Comparison of ENCODE assay signal across 8 cellular contexts in genomic region chr9:93003552-93004407, GRCh38.
DNase-seq lines count a peak whose midpoint lies in the region; ATAC-seq and TF ChIP-seq lines count a peak whose summit lies in the region.

No MANE protein-coding gene starts in this region.

- H3F3A ChIP-seq in SU-DHL-6 (ENCODE audit: insufficient read depth): no peaks in the 10 kb centered on the region

- H3K4me2 ChIP-seq in KMS-11: no peak overlapping the region
- H3K4me2 ChIP-seq in SU-DHL-6 (ENCODE audit: low read depth, low read length, poor library complexity, severe bottlenecking): no peak overlapping the region

- CTCF ChIA-PET in GM10248 (lab: Yijun Ruan, JAX): interaction anchor here (0.8 to 5.9 kb wide), 28 partner anchors 10 to 563 kb away, joined by 3 to 59 read pairs (median 4); partner anchors contain the start of gene NINJ1

- no peaks in the 10 kb centered on the region for H3K9me3 ChIP-seq in SU-DHL-6 (ENCODE audit: insufficient read depth, low read length)
- peaks cover 3% of the 10 kb centered on the region for H3K9me3 ChIP-seq in adipocyte (ENCODE audit: control insufficient read depth, low read length)

- DNase-seq in GM10248 (ENCODE audit: extremely low spot score) (peak; percentile 82), adipocyte (ENCODE audit: low read depth) (peak; percentile 59), iPS DF 19.7 (ENCODE audit: low read depth, low spot score) (peak; percentile 45), NCI-H1930 (lab: John Stamatoyannopoulos, UW) (no peak)
- DNase-seq in stimulated activated CD4-positive, alpha-beta T cell treated with anti-CD3 and anti-CD28 coated beads, Interleukin-15, amount 100 ng/mL, for 1 hour (ENCODE audit: low read depth in 1 of 2, low spot score in 1 of 2): peak; percentile 38 to 49

- H3K27me3 ChIP-seq in KMS-11 (ENCODE audit: insufficient read depth, low read depth) (no peaks in the 10 kb centered on the region), SU-DHL-6 (ENCODE audit: low read length) (no peaks in the 10 kb centered on the region), adipocyte (replicated peaks; ENCODE audit: control insufficient read depth, insufficient read depth, low read length) (peaks cover 29% of the 10 kb centered on the region)

- ATAC-seq in GM21723 (IDR thresholded peaks at IDR 0.05; ENCODE audit: unreplicated experiment): no peak

- no peaks in the 10 kb centered on the region for H4K20me1 ChIP-seq in KMS-11 (ENCODE audit: insufficient read depth)
- peaks cover 6% of the 10 kb centered on the region; the same call in 1 of the 2 replicates for H4K20me1 ChIP-seq in SU-DHL-6 (ENCODE audit: low read depth, low read length)

- TF ChIP-seq CTCF in GM10248 (IDR thresholded peaks at IDR 0.05; ENCODE audit: control extremely low read depth, extremely low read depth, low read depth, missing control alignments) (peak; percentile 59), KMS-11 (conservative IDR thresholded peaks at IDR 0.05; ENCODE audit: low read depth, low read length) (peak; percentile 82), SU-DHL-6 (IDR thresholded peaks at IDR 0.05; ENCODE audit: insufficient read depth, low read length, poor library complexity, severe bottlenecking) (peak; percentile 55)

- H3K27ac ChIP-seq in KMS-11 (no peak overlapping the region), SU-DHL-6 (ENCODE audit: low read depth, low read length) (no peak overlapping the region)

- POLR2A ChIA-PET in GM10248 (lab: Yijun Ruan, JAX): interaction anchor here (0.5 kb wide), 1 partner anchor 51 kb away, joined by 3 read pairs; no protein-coding TSS in a partner anchor

- H3K4me3 ChIP-seq in KMS-11 (IDR thresholded peaks at IDR 0.05; ENCODE audit: insufficient read depth, low read depth, low read length) (no peak overlapping the region), SU-DHL-6 (ENCODE audit: insufficient read depth, low read length, poor library complexity, severe bottlenecking) (no peak overlapping the region), adipocyte (ENCODE audit: low read length) (no peak overlapping the region)

- H3K36me3 ChIP-seq in KMS-11 (ENCODE audit: insufficient read depth): 0 out of 2 replicates have a peak, but pooled peaks cover 5% of the 10 kb centered on the region
- no peaks in the 10 kb centered on the region for H3K36me3 ChIP-seq in SU-DHL-6 (ENCODE audit: low read length)
- H3K36me3 ChIP-seq in adipocyte (ENCODE audit: control insufficient read depth, insufficient read depth, low read length, severe bottlenecking): no peaks in the 10 kb centered on the region

- H2AFZ ChIP-seq in KMS-11 (ENCODE audit: low read depth) (no peak overlapping the region), SU-DHL-6 (ENCODE audit: low read depth, low read length, severe bottlenecking) (no peak overlapping the region)

- H3K9me2 ChIP-seq in SU-DHL-6 (replicated peaks; ENCODE audit: insufficient read depth, low read length): no peaks in the 10 kb centered on the region

- H3K9ac ChIP-seq in KMS-11 (no peak overlapping the region), SU-DHL-6 (ENCODE audit: low read length) (no peak overlapping the region), adipocyte (ENCODE audit: low read length) (no peak overlapping the region)

- H3K4me1 ChIP-seq in KMS-11 (ENCODE audit: low read depth, poor library complexity, severe bottlenecking) (no peaks in the 10 kb centered on the region), adipocyte (ENCODE audit: control insufficient read depth, insufficient read depth, low read length) (no peaks in the 10 kb centered on the region)

- H3K79me2 ChIP-seq in KMS-11 (ENCODE audit: insufficient read depth, low read depth) (no peaks in the 10 kb centered on the region), SU-DHL-6 (ENCODE audit: insufficient read depth, low read length) (no peaks in the 10 kb centered on the region)

Comparison
In these comparisons a context has a peak if more than half of its experiments do, and no peak if none do; other contexts are left out.
1. DNase-seq: peak in GM10248 (single experiment), adipocyte (single experiment), iPS DF 19.7 (single experiment) and stimulated activated CD4-positive, alpha-beta T cell treated with anti-CD3 and anti-CD28 coated beads, Interleukin-15, amount 100 ng/mL, for 1 hour (2 of 2); none in NCI-H1930 (0 of 2).
2. Peak in every context shown above with its lines, with median percentiles within 50 percentile points of each other: CTCF ChIP-seq.